ENCODE assay signal across 8 cellular contexts in the genomic region with DNA sequence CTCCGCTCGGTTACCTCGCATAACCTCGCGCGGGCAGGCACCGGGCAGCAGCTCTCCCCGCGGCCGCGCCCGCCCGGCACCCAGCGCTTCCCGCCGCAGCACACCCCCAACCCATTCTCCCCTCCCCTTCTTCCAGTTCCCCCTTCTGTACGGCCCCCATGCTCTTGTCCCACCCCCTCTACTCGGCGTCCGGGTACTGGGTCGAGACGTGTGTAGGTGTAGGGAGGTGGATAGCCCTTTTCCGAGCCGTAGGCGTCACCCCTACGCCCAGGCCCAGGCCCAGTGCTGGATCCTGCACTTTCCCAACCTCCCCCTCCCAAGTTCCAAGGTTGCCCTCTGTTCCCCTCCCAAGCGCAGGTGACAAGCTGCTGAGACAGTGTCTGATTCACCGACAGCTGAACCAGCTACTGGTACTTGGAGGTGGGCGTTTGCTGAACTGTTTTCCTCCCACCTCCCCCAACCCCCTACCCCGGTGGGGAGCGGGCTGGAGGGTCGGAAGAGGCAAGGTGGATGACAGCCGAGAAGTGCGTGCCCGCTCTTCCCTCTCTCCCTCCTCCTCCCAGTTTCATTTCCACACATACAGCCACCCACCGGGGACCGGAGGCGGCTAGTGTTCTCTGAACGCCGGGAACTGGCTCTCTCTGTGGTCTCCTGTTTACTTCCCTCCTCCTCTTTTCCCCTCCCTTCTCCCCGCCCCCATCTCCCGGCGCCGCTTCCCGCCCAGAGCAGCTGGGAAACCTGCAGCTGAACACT. TPM values are rescaled to one million over a fixed set of nuclear protein-coding genes. Genes with fewer than 3 reads are reported as not detected.
DNase-seq lines count a peak whose midpoint lies in the region; ATAC-seq lines count a peak whose summit lies in the region.

No MANE protein-coding gene starts in this region.

- CTCF ChIA-PET in activated CD4-positive, alpha-beta memory T cell treated with anti-CD3 and anti-CD28 coated beads for 36 hours (lab: Charles Lee) = interaction anchor here (0.6 to 2.4 kb wide), 9 partner anchors 10 to 182 kb away, joined by 3 to 21 read pairs (median 3); no protein-coding TSS in a partner anchor

- no peaks in the 10 kb centered on the region for H3K4me1 ChIP-seq in endocrine pancreas (ENCODE audit: control insufficient read depth, insufficient read depth, low read length)

- ATAC-seq in GM18511 (IDR thresholded peaks at IDR 0.05; ENCODE audit: unreplicated experiment) = peak; percentile 29
- peak; percentile 19 for ATAC-seq in HG03097 (IDR thresholded peaks at IDR 0.05; ENCODE audit: low FRiP score, unreplicated experiment)
- ATAC-seq in memory B cell (ENCODE audit: low read depth) = no peak

- intact Hi-C loops in activated CD4-positive, alpha-beta memory T cell treated with anti-CD3 and anti-CD28 coated beads for 36 hours (cut with micrococcal nuclease) = loop anchor here (1.0 to 2.0 kb wide), 7 partner anchors 9 to 162 kb away; a partner anchor contains a TSS

- H3K4me3 ChIP-seq in endocrine pancreas (ENCODE audit: control insufficient read depth, insufficient read depth, low read length) = peak overlapping the region; percentile 30

- H3K27me3 ChIP-seq in endocrine pancreas (ENCODE audit: control insufficient read depth, insufficient read depth, low read length) = no peaks in the 10 kb centered on the region

- peaks cover 33% of the 10 kb centered on the region for H3K4me1 Mint-ChIP-seq in activated CD4-positive, alpha-beta memory T cell treated with anti-CD3 and anti-CD28 coated beads for 36 hours (ENCODE audit: low read depth)
- H3K4me1 Mint-ChIP-seq in memory B cell = peaks cover 24% of the 10 kb centered on the region

- no peaks in the 10 kb centered on the region for H3K9me3 Mint-ChIP-seq in activated CD4-positive, alpha-beta memory T cell treated with anti-CD3 and anti-CD28 coated beads for 36 hours
- H3K9me3 Mint-ChIP-seq in memory B cell = no peaks in the 10 kb centered on the region

- no peaks in the 10 kb centered on the region for H3K36me3 ChIP-seq in endocrine pancreas (ENCODE audit: control insufficient read depth, insufficient read depth, low read length)

- peak; percentile 57 for DNase-seq in AG08395 (ENCODE audit: low spot score)
- peak; percentile 88 for DNase-seq in NCI-H345 (lab: John Stamatoyannopoulos, UW)
- DNase-seq in activated CD4-positive, alpha-beta memory T cell treated with anti-CD3 and anti-CD28 coated beads for 36 hours = peak; percentile 81
- DNase-seq in memory B cell (ENCODE audit: low spot score in 2 of 2) = no peak
- DNase-seq in stimulated activated CD8-positive, alpha-beta memory T cell treated with anti-CD3 and anti-CD28 coated beads, Interleukin-12 subunit alpha, Interleukin-12 subunit beta, amount 100 ng/mL, for 4 hours (ENCODE audit: low read depth) = peak; percentile 54

- peak overlapping the region; percentile 73 for H3K9ac ChIP-seq in endocrine pancreas (ENCODE audit: control insufficient read depth, insufficient read depth, low read length)

- H3K27ac Mint-ChIP-seq in activated CD4-positive, alpha-beta memory T cell treated with anti-CD3 and anti-CD28 coated beads for 36 hours = peak overlapping the region; percentile 99
- H3K27ac Mint-ChIP-seq in memory B cell = peak overlapping the region; percentile 98

- H3K9me3 ChIP-seq in endocrine pancreas (ENCODE audit: control insufficient read depth, low read length) = no peaks in the 10 kb centered on the region

- H3K4me3 Mint-ChIP-seq in activated CD4-positive, alpha-beta memory T cell treated with anti-CD3 and anti-CD28 coated beads for 36 hours = peak overlapping the region; percentile 92
- H3K4me3 Mint-ChIP-seq in memory B cell = peak overlapping the region; percentile 95

- POLR2A ChIA-PET in activated CD4-positive, alpha-beta memory T cell treated with anti-CD3 and anti-CD28 coated beads for 36 hours (lab: Charles Lee) = interaction anchor here (0.7 to 3.9 kb wide), 8 partner anchors 9 to 182 kb away, joined by 3 to 47 read pairs (median 12); a partner anchor contains a TSS

- no peaks in the 10 kb centered on the region for H3K27me3 Mint-ChIP-seq in activated CD4-positive, alpha-beta memory T cell treated with anti-CD3 and anti-CD28 coated beads for 36 hours
- H3K27me3 Mint-ChIP-seq in memory B cell = no peaks in the 10 kb centered on the region

- no peaks in the 10 kb centered on the region for H3K36me3 Mint-ChIP-seq in activated CD4-positive, alpha-beta memory T cell treated with anti-CD3 and anti-CD28 coated beads for 36 hours
- no peaks in the 10 kb centered on the region for H3K36me3 Mint-ChIP-seq in memory B cell

RNA-seq across cellular contexts. Expression of a gene that starts 6.0 kb away (rescaled TPM):
- 10 to 100 TPM; 23.7 to 24.5 TPM for total RNA-seq in activated CD4-positive, alpha-beta memory T cell treated with anti-CD3 and anti-CD28 coated beads for 36 hours

Comparison
In these comparisons a context has a peak if more than half of its experiments do, and no peak if none do; other contexts are left out.
1. DNase-seq: peak in AG08395 (single experiment), NCI-H345 (single experiment), activated CD4-positive, alpha-beta memory T cell treated with anti-CD3 and anti-CD28 coated beads for 36 hours (single experiment) and stimulated activated CD8-positive, alpha-beta memory T cell treated with anti-CD3 and anti-CD28 coated beads, Interleukin-12 subunit alpha, Interleukin-12 subunit beta, amount 100 ng/mL, for 4 hours (single experiment); none in memory B cell (0 of 2).